ENCODE assay signal across 28 cellular contexts in genomic region chr22:20384171-20384570, GRCh38.
"Had no signal": no experiment of that assay in that cellular context is flagged by ENCODE, and none has a peak within 500 bp of the region (broad histone marks: within the 10 kb centered on the region; RNA-seq: fewer than 3 reads in every experiment).

No MANE protein-coding gene starts in this region.

- H3K36me3 ChIP-seq: colonic mucosa, esophagus muscularis mucosa, esophagus squamous epithelium, gastrocnemius medialis, gastroesophageal sphincter, heart left ventricle, heart right ventricle had no signal

- H3K9me3 Mint-ChIP-seq: effector memory CD8-positive, alpha-beta T cell had no signal

- ATAC-seq: effector memory CD8-positive, alpha-beta T cell; esophagus mucosa; foreskin keratinocyte; gastrocnemius medialis; gastroesophageal sphincter; heart left ventricle; heart right ventricle had no signal

- FAIRE-seq: colon, endometrium, endothelial cell of umbilical vein, frontal cortex had no signal

- H3K9me3 ChIP-seq: colonic mucosa, esophagus muscularis mucosa, esophagus squamous epithelium, gastrocnemius medialis, gastroesophageal sphincter, heart left ventricle had no signal

- H3K27ac Mint-ChIP-seq: dendritic cell treated with granulocyte-macrophage colony-stimulating factor and Interleukin-4, amounts not matched to agents 40 ng/mL and 50 ng/mL, for 4 days; effector memory CD8-positive, alpha-beta T cell; endodermal cell had no signal

- H3K27me3 ChIP-seq: colonic mucosa had no signal

- H3K4me3 Mint-ChIP-seq: dendritic cell treated with granulocyte-macrophage colony-stimulating factor and Interleukin-4, amounts not matched to agents 40 ng/mL and 50 ng/mL, for 4 days; effector memory CD8-positive, alpha-beta T cell; endodermal cell had no signal

- DNase-seq: colonic mucosa; cortex of kidney; dermis blood vessel endothelial cell; dorsolateral prefrontal cortex; effector CD4-positive, alpha-beta T cell; effector CD8-positive, alpha-beta T cell; effector memory CD4-positive, alpha-beta T cell; effector memory CD8-positive, alpha-beta T cell; erythroblast; esophagus squamous epithelium; foreskin fibroblast; foreskin keratinocyte; foreskin melanocyte; gastrocnemius medialis; glutamatergic neuron; heart left ventricle; heart right ventricle had no signal

- H3K4me3 ChIP-seq: colonic mucosa, coronary artery, dorsolateral prefrontal cortex, esophagus muscularis mucosa, esophagus squamous epithelium, gastrocnemius medialis, gastroesophageal sphincter, heart left ventricle, heart right ventricle had no signal

- H3K4me1 ChIP-seq: colonic mucosa, esophagus muscularis mucosa, foreskin keratinocyte, gastrocnemius medialis, gastroesophageal sphincter, heart left ventricle, heart right ventricle had no signal

- H3K27ac ChIP-seq: colonic mucosa, coronary artery, dorsolateral prefrontal cortex, epithelial cell of prostate, esophagus muscularis mucosa, esophagus squamous epithelium, foreskin keratinocyte, gastrocnemius medialis, gastroesophageal sphincter, heart left ventricle, heart right ventricle had no signal
